ENCODE assay signal across 1 cellular context in genomic region chr22:50710221-50710620, GRCh38.
TF ChIP-seq lines count a peak whose summit lies in the region.

No MANE protein-coding gene starts in this region.

TF ChIP-seq in HepG2, 621 proteins besides CTCF, POLR2A, EP300 and RAD21 (continued from another document):
- TF ChIP-seq ZNF773 (CRISPR knock-in tag; IDR thresholded peaks at IDR 0.05; ENCODE audit: borderline replicate concordance) (no peak), EEA1 (CRISPR knock-in tag; IDR thresholded peaks at IDR 0.05; ENCODE audit: borderline replicate concordance) (no peak), RNF2 (conservative IDR thresholded peaks at IDR 0.05; ENCODE audit: low read depth) (no peak), KDM4B (CRISPR knock-in tag; IDR thresholded peaks at IDR 0.05) (no peak), IKZF1 (IDR thresholded peaks at IDR 0.05) (no peak), FOXO1 (CRISPR knock-in tag; IDR thresholded peaks at IDR 0.05) (no peak), CHCHD3 (CRISPR knock-in tag; IDR thresholded peaks at IDR 0.05) (no peak), HNRNPLL (IDR thresholded peaks at IDR 0.05; ENCODE audit: low read depth, low read length, poor library complexity, severe bottlenecking) (no peak), GATAD1 (CRISPR knock-in tag; IDR thresholded peaks at IDR 0.05) (no peak), ZFP91 (CRISPR knock-in tag; IDR thresholded peaks at IDR 0.05; ENCODE audit: borderline replicate concordance) (no peak)
